In the genomic region with DNA sequence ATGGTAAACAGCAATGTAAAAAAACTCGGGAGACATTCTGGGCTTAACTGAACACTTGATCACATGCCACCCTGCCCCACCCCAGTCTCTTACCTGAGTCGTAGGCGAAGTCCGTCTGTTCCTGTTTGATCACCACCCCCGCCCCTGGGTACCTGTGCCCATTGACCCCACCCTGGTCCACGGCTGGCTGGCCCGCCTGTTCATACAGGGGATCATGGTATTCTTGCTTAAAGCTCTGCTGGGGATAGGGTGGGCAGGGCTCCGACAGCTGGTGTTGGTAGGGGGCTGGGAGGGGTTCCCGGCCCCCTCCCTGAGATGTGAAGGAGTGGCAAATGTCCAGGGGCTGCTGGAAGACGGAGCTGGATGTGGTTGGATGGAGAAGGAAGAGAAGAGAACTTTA, we compare ENCODE assay signal across 17 cellular contexts. TPM values are rescaled to one million over a fixed set of nuclear protein-coding genes. Genes with fewer than 3 reads are reported as not detected.
A peak's percentile ranks its signal among the peaks of the same experiment; 100 is the strongest.
DNase-seq lines count a peak whose midpoint lies in the region; ATAC-seq and TF ChIP-seq lines count a peak whose summit lies in the region.
"Had no signal": no experiment of that assay in that cellular context is flagged by ENCODE, and none has a peak within 500 bp of the region (broad histone marks: within the 10 kb centered on the region; RNA-seq: fewer than 3 reads in every experiment).

No MANE protein-coding gene starts in this region.

- H3K36me3 ChIP-seq in GM23338 (ENCODE audit: insufficient read depth) (peaks cover 18% of the 10 kb centered on the region; the same call in 1 of the 2 replicates), mesenchymal stem cell (ENCODE audit: control insufficient read depth in 1 of 2, insufficient read depth in 2 of 2, low read depth in 1 of 2, low read length in 2 of 2) (peaks cover 6 to 23% of the 10 kb centered on the region in 2 experiments), spleen (peaks cover 0 to 14% (median 2%) of the 10 kb centered on the region in 6 donors), tibial nerve (peaks cover 0 to 9% (median 0%) of the 10 kb centered on the region in 3 donors)

- no peak overlapping the region for H3K4me2 ChIP-seq in GM23338
- H3K4me2 ChIP-seq in mesenchymal stem cell (ENCODE audit: low read length, poor library complexity, severe bottlenecking): no peak overlapping the region

- ATAC-seq in GM23338 (no peak), WTC11 (no peak), HG03280 (IDR thresholded peaks at IDR 0.05; ENCODE audit: unreplicated experiment) (no peak), GM19395 (IDR thresholded peaks at IDR 0.05; ENCODE audit: unreplicated experiment) (no peak)
- no peak for ATAC-seq in activated CD4-positive, alpha-beta T cell treated with anti-CD3 and anti-CD28 coated beads for 36 hours

- H3K4me3 ChIP-seq in GM23338 (no peak overlapping the region), mesenchymal stem cell (ENCODE audit: insufficient read depth in 1 of 2, low read depth in 1 of 2, low read length in 2 of 2) (no peak overlapping the region), spleen (no peak overlapping the region), tibial nerve (no peak overlapping the region)

- H3K79me2 ChIP-seq in GM23338 (replicated peaks; ENCODE audit: insufficient read depth): peaks cover 33% of the 10 kb centered on the region

- no peak overlapping the region for H3K4me3 Mint-ChIP-seq in GM23338
- no peak overlapping the region for H3K4me3 Mint-ChIP-seq in WTC11
- H3K4me3 Mint-ChIP-seq in activated CD4-positive, alpha-beta T cell treated with anti-CD3 and anti-CD28 coated beads for 36 hours: no peak overlapping the region
- H3K4me3 Mint-ChIP-seq: H9, HFFc6, IgD-negative memory B cell had no signal

- H4K20me1 ChIP-seq in GM23338 (replicated peaks; ENCODE audit: insufficient read depth): 0 out of 2 replicates have a peak, but pooled peaks cover 15% of the 10 kb centered on the region

- POLR2A ChIA-PET in WTC11 (lab: Charles Lee): no interaction called here
- POLR2A ChIA-PET in activated CD4-positive, alpha-beta T cell treated with anti-CD3 and anti-CD28 coated beads for 36 hours (lab: Charles Lee): no interaction called here

- no peak overlapping the region for H2AK5ac ChIP-seq in mesenchymal stem cell (ENCODE audit: low read length, severe bottlenecking)

- peaks cover 37% of the 10 kb centered on the region for H3F3A ChIP-seq in GM23338 (replicated peaks; ENCODE audit: low read depth)

- H3K27me3 ChIP-seq in GM23338 (ENCODE audit: insufficient read depth) (no peaks in the 10 kb centered on the region), mesenchymal stem cell (ENCODE audit: control insufficient read depth in 1 of 2, insufficient read depth in 1 of 2, low read length in 2 of 2) (no peaks in the 10 kb centered on the region), spleen (replicated peaks in 1 of 7) (no peaks in the 10 kb centered on the region), tibial nerve (no peaks in the 10 kb centered on the region)
- H3K27me3 ChIP-seq: BE2C had no signal

- H2BK120ac ChIP-seq in mesenchymal stem cell (ENCODE audit: low read depth, low read length): peak overlapping the region; percentile 42

- no peak for TF ChIP-seq POLR2A in spleen (IDR thresholded peaks at IDR 0.05)
- TF ChIP-seq POLR2A in tibial nerve (IDR thresholded peaks at IDR 0.05): no peak

- TF ChIP-seq CTCF in GM23338 (conservative IDR thresholded peaks at IDR 0.05; ENCODE audit: low read depth in 2 of 2) (no peak), WTC11 (IDR thresholded peaks at IDR 0.05) (no peak), spleen (IDR thresholded peaks at IDR 0.05 in 8 of 11, conservative IDR thresholded peaks at IDR 0.05 in 3 of 11) (no peak), tibial nerve (IDR thresholded peaks at IDR 0.05) (no peak)

- H3K9me2 ChIP-seq in GM23338 (ENCODE audit: insufficient read depth): no peaks in the 10 kb centered on the region

- no peak for TF ChIP-seq EP300 in tibial nerve (IDR thresholded peaks at IDR 0.05)

- H3K27ac ChIP-seq in GM23338 (ENCODE audit: low read depth): no peak overlapping the region
- H3K27ac ChIP-seq in mesenchymal stem cell (ENCODE audit: low read length, poor library complexity, severe bottlenecking): no peak overlapping the region
- no peak overlapping the region for H3K27ac ChIP-seq in spleen
- no peak overlapping the region for H3K27ac ChIP-seq in tibial nerve

- peak overlapping the region; percentile 67 for H4K91ac ChIP-seq in mesenchymal stem cell (ENCODE audit: low read length)

- peaks cover 78% of the 10 kb centered on the region for H3K36me3 Mint-ChIP-seq in GM23338 (ENCODE audit: low read depth)
- peaks cover 35% of the 10 kb centered on the region for H3K36me3 Mint-ChIP-seq in WTC11
- no peaks in the 10 kb centered on the region for H3K36me3 Mint-ChIP-seq in activated CD4-positive, alpha-beta T cell treated with anti-CD3 and anti-CD28 coated beads for 36 hours (ENCODE audit: low read depth)

- H3K9me3 Mint-ChIP-seq in GM23338 (no peaks in the 10 kb centered on the region), WTC11 (no peaks in the 10 kb centered on the region)
- no peaks in the 10 kb centered on the region for H3K9me3 Mint-ChIP-seq in activated CD4-positive, alpha-beta T cell treated with anti-CD3 and anti-CD28 coated beads for 36 hours (ENCODE audit: low read depth)
- H3K9me3 Mint-ChIP-seq: H9, HFFc6, IgD-negative memory B cell had no signal

- CTCF ChIA-PET in WTC11 (lab: Charles Lee): interaction anchor here (0.7 kb wide), 1 partner anchor 145 kb away, joined by 3 read pairs; no protein-coding TSS in a partner anchor
- CTCF ChIA-PET in activated CD4-positive, alpha-beta T cell treated with anti-CD3 and anti-CD28 coated beads for 36 hours (lab: Charles Lee): no interaction called here

- peaks cover 15% of the 10 kb centered on the region for H3K79me1 ChIP-seq in mesenchymal stem cell (replicated peaks; ENCODE audit: low read length, poor library complexity, severe bottlenecking)

- H3K18ac ChIP-seq in mesenchymal stem cell (ENCODE audit: low read depth in 1 of 2, low read length in 2 of 2): no peak overlapping the region

- H3K27ac Mint-ChIP-seq in GM23338 (peak overlapping the region; percentile 38; the same call in 1 of the 2 replicates), WTC11 (0 out of 2 replicates have a peak overlapping the region, but pooled peaks have one; percentile 84)
- H3K27ac Mint-ChIP-seq in activated CD4-positive, alpha-beta T cell treated with anti-CD3 and anti-CD28 coated beads for 36 hours: no peak overlapping the region
- H3K27ac Mint-ChIP-seq: H9, HFFc6, IgD-negative memory B cell had no signal

- no peaks in the 10 kb centered on the region for H3K9me3 ChIP-seq in mesenchymal stem cell (ENCODE audit: control insufficient read depth, low read length)
- H3K9me3 ChIP-seq in spleen: no peaks in the 10 kb centered on the region
- H3K9me3 ChIP-seq in tibial nerve: no peaks in the 10 kb centered on the region
- H3K9me3 ChIP-seq: BE2C had no signal

- H2AFZ ChIP-seq in GM23338 (no peak overlapping the region), mesenchymal stem cell (ENCODE audit: low read depth, low read length) (no peak overlapping the region)

- WGBS in mesenchymal stem cell: 96% methylated on average over 9 of the region's 10 CpGs
- 88 to 95% (median 92%) methylated on average over 10 of the region's 10 CpGs for WGBS in spleen, 5 donors
- WGBS in tibial nerve, 2 donors: 87 to 91% methylated on average over 10 of the region's 10 CpGs

- H3K27me3 Mint-ChIP-seq in GM23338 (ENCODE audit: insufficient read depth, low read depth, poor library complexity) (peaks cover 26% of the 10 kb centered on the region), WTC11 (ENCODE audit: low read depth) (no peaks in the 10 kb centered on the region)
- H3K27me3 Mint-ChIP-seq in activated CD4-positive, alpha-beta T cell treated with anti-CD3 and anti-CD28 coated beads for 36 hours: no peaks in the 10 kb centered on the region
- H3K27me3 Mint-ChIP-seq: IgD-negative memory B cell had no signal

- peak overlapping the region in 1 of 2 experiments; percentile 5 for H2BK12ac ChIP-seq in mesenchymal stem cell (ENCODE audit: low read length in 2 of 2)

- DNase-seq in GM23338 (ENCODE audit: low spot score) (no peak), WTC11 (ENCODE audit: low spot score) (no peak), mesenchymal stem cell (no peak), spleen (peak; percentile 50), tibial nerve (ENCODE audit: low spot score in 2 of 2) (no peak)
- no peak for DNase-seq in activated CD4-positive, alpha-beta T cell treated with anti-CD3 and anti-CD28 coated beads for 36 hours
- DNase-seq: BE2C, GF-D8, H9, HFFc6, NCI-H1694 treated with DMSO at 0.1 percent for 48 hours, NCI-H446, NCI-H526, SHP77 had no signal

- H3K23ac ChIP-seq in mesenchymal stem cell (ENCODE audit: low read length in 2 of 2): no peak overlapping the region

- H3K4me1 Mint-ChIP-seq in GM23338 (peaks cover 72% of the 10 kb centered on the region), WTC11 (peaks cover 73% of the 10 kb centered on the region)
- H3K4me1 Mint-ChIP-seq in activated CD4-positive, alpha-beta T cell treated with anti-CD3 and anti-CD28 coated beads for 36 hours: peaks cover 7% of the 10 kb centered on the region

- H4K8ac ChIP-seq in mesenchymal stem cell (ENCODE audit: low read length): no peak overlapping the region

- intact Hi-C loops in spleen (cut with DNase I; ENCODE audit: low total_unique reads): no loop called here
- intact Hi-C loops in activated CD4-positive, alpha-beta T cell treated with anti-CD3 and anti-CD28 coated beads for 36 hours (cut with DNase I, micrococcal nuclease): no loop called here

- no peak overlapping the region for H2BK5ac ChIP-seq in mesenchymal stem cell (ENCODE audit: low read depth, low read length, poor library complexity, severe bottlenecking)

- H2BK15ac ChIP-seq in mesenchymal stem cell (ENCODE audit: low read depth, poor library complexity, severe bottlenecking): peak overlapping the region; percentile 36

- H3K4ac ChIP-seq in mesenchymal stem cell (ENCODE audit: low read depth in 1 of 2, low read length in 2 of 2): no peak overlapping the region

- H3K14ac ChIP-seq in mesenchymal stem cell (ENCODE audit: low read length in 2 of 2): no peak overlapping the region

- H3K9ac ChIP-seq in mesenchymal stem cell (ENCODE audit: low read length): no peak overlapping the region

- H3K4me1 ChIP-seq in GM23338 (ENCODE audit: insufficient read depth) (peaks cover 58% of the 10 kb centered on the region), mesenchymal stem cell (ENCODE audit: control insufficient read depth, insufficient read depth, low read depth, low read length) (peaks cover 25% of the 10 kb centered on the region), spleen (peaks cover 8 to 42% (median 29%) of the 10 kb centered on the region in 6 donors), tibial nerve (peaks cover 0 to 41% (median 10%) of the 10 kb centered on the region in 4 donors)

RNA-seq across cellular contexts. Expression of a gene that starts 13.6 kb away (rescaled TPM):
- 126 and 149 TPM in 2 replicates for total RNA-seq in GM23338 (2014; rRNA removed; shearing (Covaris generic))
- polyA plus RNA-seq in GM23338 (2016; fragmentation: Nextera tagmentation; extraction: Ambion mirVana) (93.1 and 97.2 TPM in 2 replicates), spleen (under 1 TPM; 0.37 to 0.53 (median 0.51) TPM)
- total RNA-seq in WTC11 (2021) (147 to 195 TPM (median 147 TPM) in 3 replicates), spleen (under 1 TPM in 4 of 7 donors, not detected in 3; 0.17 to 0.97 (median 0.74) TPM), tibial nerve (1 to 10 TPM; 1.5 to 5.1 (median 3.8) TPM)
- 25.3 TPM for polyA plus RNA-seq in mesenchymal stem cell (2013, experiment 1 of 2)
- 24.1 TPM for polyA plus RNA-seq in mesenchymal stem cell (2013, experiment 2 of 2)
- total RNA-seq in activated CD4-positive, alpha-beta T cell treated with anti-CD3 and anti-CD28 coated beads for 36 hours: 1 to 10 TPM; 2.9 to 3.3 TPM
- polyA plus RNA-seq: IgD-negative memory B cell had no signal

RNA-seq across cellular contexts. Expression of a gene that starts 48.8 kb away (rescaled TPM):
- total RNA-seq in GM23338 (2014; rRNA removed; shearing (Covaris generic)): 27.3 and 35.3 TPM in 2 replicates
- polyA plus RNA-seq in GM23338 (2016; fragmentation: Nextera tagmentation; extraction: Ambion mirVana) (81.1 and 89.2 TPM in 2 replicates), spleen (10 to 100 TPM; 20.4 to 25.6 (median 22.8) TPM)
- total RNA-seq in WTC11 (2021) (47.9 to 58.5 TPM (median 58.3 TPM) in 3 replicates), spleen (10 to 100 TPM; 37.8 to 63.3 (median 55.4) TPM), tibial nerve (10 to 100 TPM; 35.2 to 57.9 (median 40.7) TPM)
- polyA plus RNA-seq in mesenchymal stem cell (2013, experiment 1 of 2): 28.3 TPM
- 28.4 TPM for polyA plus RNA-seq in mesenchymal stem cell (2013, experiment 2 of 2)
- 10 to 100 TPM; 42.6 to 46.9 TPM for total RNA-seq in activated CD4-positive, alpha-beta T cell treated with anti-CD3 and anti-CD28 coated beads for 36 hours

Comparison
In these comparisons a context has a peak if more than half of its experiments do, and no peak if none do; other contexts are left out.
1. RNA of a gene that starts 13.6 kb away (total RNA-seq): 147 to 195 TPM in WTC11 and 126 to 149 TPM in GM23338; 1.5 to 5.1 TPM in tibial nerve, 2.9 to 3.3 TPM in activated CD4-positive, alpha-beta T cell treated with anti-CD3 and anti-CD28 coated beads for 36 hours and 0.17 to 0.97 TPM in spleen; every median in the first group is over 10 times any median in the second.